8 cellular contexts compared by ENCODE assay signal in genomic region chr7:149125864-149126661, GRCh38. TPM values are rescaled to one million over a fixed set of nuclear protein-coding genes. Genes with fewer than 3 reads are reported as not detected.
A peak's percentile ranks its signal among the peaks of the same experiment; 100 is the strongest.
DNase-seq lines count a peak whose midpoint lies in the region; ATAC-seq and TF ChIP-seq lines count a peak whose summit lies in the region.

A gene with protein sequence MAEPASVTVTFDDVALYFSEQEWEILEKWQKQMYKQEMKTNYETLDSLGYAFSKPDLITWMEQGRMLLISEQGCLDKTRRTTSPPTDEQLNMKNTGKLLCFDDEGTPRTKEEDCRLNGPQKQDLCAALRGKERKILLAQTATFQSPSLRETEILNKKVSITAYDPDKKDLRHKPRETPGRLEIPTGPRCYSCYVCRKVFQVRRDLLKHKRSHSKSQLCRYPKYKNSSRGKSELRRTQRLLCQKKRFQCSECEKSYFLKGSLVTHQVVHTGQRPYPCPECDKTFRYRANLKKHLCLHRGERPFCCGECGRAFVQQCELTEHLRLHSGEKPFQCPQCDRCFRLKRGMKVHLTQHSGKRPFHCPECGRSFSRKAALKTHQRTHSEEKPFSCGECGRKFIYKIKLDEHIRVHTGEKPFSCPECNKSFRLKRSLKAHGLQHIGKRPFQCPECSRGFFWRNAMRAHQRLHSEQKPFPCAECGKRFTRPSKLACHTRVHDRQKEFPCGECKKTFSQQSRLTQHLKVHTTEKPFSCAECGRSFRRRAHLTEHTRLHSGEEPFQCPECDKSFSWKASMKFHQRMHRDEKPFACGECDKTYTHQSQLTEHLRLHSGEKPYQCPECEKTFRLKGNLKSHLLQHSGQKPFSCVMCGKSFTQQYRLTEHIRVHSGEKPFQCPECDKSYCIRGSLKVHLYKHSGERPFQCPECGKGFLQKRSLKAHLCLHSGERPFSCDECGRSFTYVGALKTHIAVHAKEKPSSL (minus strand): TSS chr7:149126324. CDS start chr7:149126213, 111 bp downstream.

- peak; percentile 90 for ATAC-seq in HG02642 (IDR thresholded peaks at IDR 0.05; ENCODE audit: poor library complexity, unreplicated experiment)
- peak; percentile 98 to 99 for ATAC-seq in upper lobe of left lung (ENCODE audit: low FRiP score in 2 of 2)

- TF ChIP-seq POLR2A in upper lobe of left lung (IDR thresholded peaks at IDR 0.05), result peak; percentile 71 to 98 (median 88)

- TF ChIP-seq CTCF in GM12873 (IDR thresholded peaks at IDR 0.05; ENCODE audit: insufficient read depth, low read depth, low read length, missing control alignments) (peak; percentile 89), cardiac muscle cell (IDR thresholded peaks at IDR 0.05; ENCODE audit: low read depth, low read length) (peak; percentile 94), upper lobe of left lung (IDR thresholded peaks at IDR 0.05) (peak; percentile 97 to 100 (median 99))

- H3K36me3 ChIP-seq in cardiac muscle cell, result no peaks in the 10 kb centered on the region
- peaks cover 0 to 12% (median 1%) of the 10 kb centered on the region in 4 donors for H3K36me3 ChIP-seq in upper lobe of left lung

- H3K4me3 ChIP-seq in cardiac muscle cell (peak within 1 kb of the TSS; percentile 97), upper lobe of left lung (peak within 1 kb of the TSS; percentile 65 to 97 (median 92))

- intact Hi-C loops in posterior cingulate gyrus (cut with DNase I), result loop anchor here (1.0 to 2.0 kb wide), 2 partner anchors 21 to 35 kb away; partner anchors contain the start of genes ZNF398 and ZNF786

- H3K27ac ChIP-seq in cardiac muscle cell (peak within 1 kb of the TSS; percentile 96), upper lobe of left lung (peak within 1 kb of the TSS; percentile 91 to 98 (median 97))

- H3K9me3 ChIP-seq in cardiac muscle cell (ENCODE audit: low read depth) (no peaks in the 10 kb centered on the region), upper lobe of left lung (peaks cover 0 to 8% (median 4%) of the 10 kb centered on the region in 4 donors)

- 0 to 1% methylated on average over 13 to 65 of the region's 72 CpGs for WGBS in upper lobe of left lung, 2 donors

- DNase-seq in NCI-H1092 treated with DMSO at 0.1 percent for 48 hours (lab: John Stamatoyannopoulos, UW) (peak; percentile 93), SKM-1 treated with dmso at 0.1 percent for 144 hours (lab: John Stamatoyannopoulos, UW; ENCODE audit: unreplicated experiment) (peak; percentile 47), cardiac muscle cell (ENCODE audit: low read depth in 1 of 2, low spot score in 1 of 2) (peak; percentile 96), posterior cingulate gyrus (peak; percentile 83 to 98 (median 88)), upper lobe of left lung (peak; percentile 93 to 99)
- peak; percentile 90 for DNase-seq in activated naive CD8-positive, alpha-beta T cell treated with anti-CD3 and anti-CD28 coated beads, Interleukin-2, amount 50 U/mL, for 16 hours (ENCODE audit: low read depth, low spot score)

- TF ChIP-seq EP300 in upper lobe of left lung (IDR thresholded peaks at IDR 0.05), result peak in 1 of 4 donors; percentile 59

- H3K27me3 ChIP-seq in cardiac muscle cell (no peaks in the 10 kb centered on the region), upper lobe of left lung (no peaks in the 10 kb centered on the region)

- peaks cover 7% of the 10 kb centered on the region for H3K4me1 ChIP-seq in cardiac muscle cell (ENCODE audit: low read depth)
- peaks cover 13 to 18% (median 14%) of the 10 kb centered on the region in 4 donors for H3K4me1 ChIP-seq in upper lobe of left lung

RNA-seq across cellular contexts. Expression of the gene that starts here (rescaled TPM):
- 6.8 and 7.1 TPM in 2 replicates for total RNA-seq in cardiac muscle cell
- 7.6 and 11.3 TPM in 2 replicates for polyA plus RNA-seq in cardiac muscle cell
- 1 to 10 TPM; 1.4 to 3.1 (median 1.8) TPM for total RNA-seq in upper lobe of left lung

Comparison
In these comparisons a context has a peak if more than half of its experiments do, and no peak if none do; other contexts are left out.
1. Peak in every context shown above with its lines: DNase-seq, ATAC-seq, H3K4me3 ChIP-seq and H3K27ac ChIP-seq.